Comparison of ENCODE assay signal across 10 cellular contexts in genomic region chr2:131389657-131390056, GRCh38. TPM values are rescaled to one million over a fixed set of nuclear protein-coding genes. Genes with fewer than 3 reads are reported as not detected.
"Had no signal": no experiment of that assay in that cellular context is flagged by ENCODE, and none has a peak within 500 bp of the region (broad histone marks: within the 10 kb centered on the region; RNA-seq: fewer than 3 reads in every experiment).

No MANE protein-coding gene starts in this region.

- H3K4me3 Mint-ChIP-seq: GM23338, H9, HFFc6 had no signal

- H3K9me3 Mint-ChIP-seq: GM23338, H9, HFFc6 had no signal

- DNase-seq: GM23248, GOT3, H7, H9, HCEC 1CT, HFFc6 had no signal

- H3K4me3 ChIP-seq: GM23248, GM23338, HAP-1 had no signal

- H3K4me2 ChIP-seq: GM23338 had no signal

- ATAC-seq: GM23338, HCT116 had no signal

- H3K27ac ChIP-seq: GM23248 had no signal

- H3K4me1 ChIP-seq: HAP-1 had no signal

- H3K9me3 ChIP-seq: HAP-1 had no signal

- H3K36me3 ChIP-seq: HAP-1 had no signal

- H2AFZ ChIP-seq: GM23248, GM23338 had no signal

- H3K27ac Mint-ChIP-seq: GM23338, HFFc6 had no signal

- H3K9ac ChIP-seq: GM23248 had no signal

RNA-seq across cellular contexts. Expression of gene RAB6D, which starts 25.7 kb away (rescaled TPM):
- total RNA-seq: GM23248, GM23338, H4, H9 had no signal
